Comparison of ENCODE assay signal across 7 cellular contexts in the genomic region with DNA sequence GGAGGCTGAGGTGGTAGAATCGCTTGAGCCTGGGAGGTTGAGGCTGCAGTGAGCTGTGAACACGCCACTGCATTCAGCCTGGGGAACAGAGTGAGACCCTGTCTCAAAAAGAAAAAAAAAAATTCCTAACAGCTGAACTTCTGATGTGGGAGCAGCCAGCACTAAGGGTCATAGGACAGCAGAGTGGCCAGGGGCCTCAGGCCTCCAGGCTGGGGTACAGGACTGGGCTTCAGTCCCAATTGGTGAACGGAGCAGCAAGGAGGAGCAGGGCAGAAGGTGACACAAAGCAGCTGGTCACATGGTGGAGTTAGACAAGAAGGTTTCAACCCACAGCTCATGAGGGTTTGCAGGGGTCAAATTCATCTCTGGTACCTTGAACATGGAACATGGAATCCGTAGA. TPM values are rescaled to one million over a fixed set of nuclear protein-coding genes. Genes with fewer than 3 reads are reported as not detected.
"Had no signal": no experiment of that assay in that cellular context is flagged by ENCODE, and none has a peak within 500 bp of the region (broad histone marks: within the 10 kb centered on the region; RNA-seq: fewer than 3 reads in every experiment).

No MANE protein-coding gene starts in this region.

- ATAC-seq: HepG2, K562 had no signal

- H3K4me3 Mint-ChIP-seq: IgD-negative memory B cell had no signal

- DNase-seq: IMR-90, KBM-7, KG1 had no signal

- H3K9me3 Mint-ChIP-seq: IgD-negative memory B cell had no signal

- H3K27ac Mint-ChIP-seq: IgD-negative memory B cell had no signal

- H3K36me3 Mint-ChIP-seq: IgD-negative memory B cell had no signal

- H3K4me1 Mint-ChIP-seq: IgD-negative memory B cell had no signal

RNA-seq across cellular contexts. Expression of a gene that starts 40.8 kb away (rescaled TPM):
- total RNA-seq: HepG2, HT-29 had no signal
